24 cellular contexts compared by ENCODE assay signal in genomic region chr2:112321375-112322320, GRCh38. TPM values are rescaled to one million over a fixed set of nuclear protein-coding genes. Genes with fewer than 3 reads are reported as not detected.
DNase-seq lines count a peak whose midpoint lies in the region; ATAC-seq lines count a peak whose summit lies in the region.
"Had no signal": no experiment of that assay in that cellular context is flagged by ENCODE, and none has a peak within 500 bp of the region (broad histone marks: within the 10 kb centered on the region; RNA-seq: fewer than 3 reads in every experiment).

No MANE protein-coding gene starts in this region.

- peak overlapping the region; percentile 47 for H3K4me2 ChIP-seq in skeletal muscle satellite cell (ENCODE audit: low read length)

- DNase-seq in NCI-H226 (peak; percentile 8), brain pericyte (ENCODE audit: low read depth, low spot score) (peak; percentile 2), iris pigment epithelial cell (ENCODE audit: low read depth) (peak; percentile 31), NCI-H2171 (lab: John Stamatoyannopoulos, UW) (no peak), AML-193 (lab: John Stamatoyannopoulos, UW) (no peak)
- no peak for DNase-seq in T-helper 2 cell treated with Interferon-gamma antibody and Interleukin-4, amounts not matched to agents 5 μg/mL and 100 μg/mL, for 36 hours (ENCODE audit: low spot score)
- DNase-seq: activated CD4-positive, alpha-beta T cell treated with anti-CD3 and anti-CD28 coated beads, Interleukin-2, amount 10 ng/mL, durations not matched to agents 24 days and 14 days; activated naive CD4-positive, alpha-beta T cell treated with Interleukin-2 at 50 U/mL for 16 hours; activated T-cell treated with anti-CD3 and anti-CD28 coated beads, Interleukin-2, amount 50 U/mL, for 72 hours; amniotic stem cell; CD8-positive, alpha-beta memory T cell; foreskin melanocyte; GDM1; mucosa of descending colon; MV-4-11; NCI-H1694; NCI-H526 treated with DMSO at 0.1 percent for 48 hours; Peyer's patch; T-helper 2 cell had no signal

- H3K27me3 ChIP-seq in skeletal muscle satellite cell (ENCODE audit: control insufficient read depth, insufficient read depth, low read length) = no peaks in the 10 kb centered on the region
- H3K27me3 ChIP-seq: Peyer's patch had no signal

- no peak overlapping the region for H3K4me3 Mint-ChIP-seq in T-helper 2 cell treated with Interferon-gamma antibody and Interleukin-4, amounts not matched to agents 5 μg/mL and 100 μg/mL, for 36 hours
- H3K4me3 Mint-ChIP-seq: activated CD4-positive, alpha-beta T cell treated with anti-CD3 and anti-CD28 coated beads, Interleukin-2, amount 10 ng/mL, durations not matched to agents 24 days and 14 days; activated T-cell treated with anti-CD3 and anti-CD28 coated beads, Interleukin-2, amount 50 U/mL, for 72 hours; CD8-positive, alpha-beta memory T cell; central memory CD8-positive, alpha-beta T cell; nephron; type B pancreatic cell had no signal

- H3K36me3 ChIP-seq in skeletal muscle satellite cell (ENCODE audit: insufficient read depth, low read length) = no peaks in the 10 kb centered on the region

- H3K9me3 Mint-ChIP-seq in T-helper 2 cell treated with Interferon-gamma antibody and Interleukin-4, amounts not matched to agents 5 μg/mL and 100 μg/mL, for 36 hours = no peaks in the 10 kb centered on the region
- H3K9me3 Mint-ChIP-seq: activated CD4-positive, alpha-beta T cell treated with anti-CD3 and anti-CD28 coated beads, Interleukin-2, amount 10 ng/mL, durations not matched to agents 24 days and 14 days; activated T-cell treated with anti-CD3 and anti-CD28 coated beads, Interleukin-2, amount 50 U/mL, for 72 hours; CD8-positive, alpha-beta memory T cell; central memory CD8-positive, alpha-beta T cell; nephron; type B pancreatic cell had no signal

- H3K9ac ChIP-seq in skeletal muscle satellite cell (ENCODE audit: low read depth, low read length) = peak overlapping the region; percentile 34

- H3K9me3 ChIP-seq in skeletal muscle satellite cell (replicated peaks; ENCODE audit: low read length) = no peaks in the 10 kb centered on the region
- H3K9me3 ChIP-seq: mucosa of descending colon, Peyer's patch had no signal

- ATAC-seq in HG03521 (IDR thresholded peaks at IDR 0.05; ENCODE audit: unreplicated experiment) = no peak
- ATAC-seq: activated T-cell treated with anti-CD3 and anti-CD28 coated beads, Interleukin-2, amount 50 U/mL, for 72 hours; mucosa of descending colon had no signal

- H3K36me3 Mint-ChIP-seq in T-helper 2 cell treated with Interferon-gamma antibody and Interleukin-4, amounts not matched to agents 5 μg/mL and 100 μg/mL, for 36 hours (ENCODE audit: low read depth) = peaks cover 8% of the 10 kb centered on the region

- no peak overlapping the region for H3K27ac Mint-ChIP-seq in T-helper 2 cell treated with Interferon-gamma antibody and Interleukin-4, amounts not matched to agents 5 μg/mL and 100 μg/mL, for 36 hours
- H3K27ac Mint-ChIP-seq: activated CD4-positive, alpha-beta T cell treated with anti-CD3 and anti-CD28 coated beads, Interleukin-2, amount 10 ng/mL, durations not matched to agents 24 days and 14 days; activated T-cell treated with anti-CD3 and anti-CD28 coated beads, Interleukin-2, amount 50 U/mL, for 72 hours; nephron; type B pancreatic cell had no signal

- no peaks in the 10 kb centered on the region for H3K4me1 Mint-ChIP-seq in T-helper 2 cell treated with Interferon-gamma antibody and Interleukin-4, amounts not matched to agents 5 μg/mL and 100 μg/mL, for 36 hours (ENCODE audit: low read depth)
- H3K4me1 Mint-ChIP-seq: activated CD4-positive, alpha-beta T cell treated with anti-CD3 and anti-CD28 coated beads, Interleukin-2, amount 10 ng/mL, durations not matched to agents 24 days and 14 days; CD8-positive, alpha-beta memory T cell; central memory CD8-positive, alpha-beta T cell had no signal

- H3K4me3 ChIP-seq in skeletal muscle satellite cell (ENCODE audit: low read length) = no peak overlapping the region
- H3K4me3 ChIP-seq: mucosa of descending colon, Peyer's patch had no signal

- no peaks in the 10 kb centered on the region for H3K27me3 Mint-ChIP-seq in T-helper 2 cell treated with Interferon-gamma antibody and Interleukin-4, amounts not matched to agents 5 μg/mL and 100 μg/mL, for 36 hours (ENCODE audit: low read depth)
- H3K27me3 Mint-ChIP-seq: activated CD4-positive, alpha-beta T cell treated with anti-CD3 and anti-CD28 coated beads, Interleukin-2, amount 10 ng/mL, durations not matched to agents 24 days and 14 days; CD8-positive, alpha-beta memory T cell; central memory CD8-positive, alpha-beta T cell; type B pancreatic cell had no signal

- H3K4me1 ChIP-seq in skeletal muscle satellite cell (ENCODE audit: control insufficient read depth, insufficient read depth, low read length) = peaks cover 21% of the 10 kb centered on the region
- H3K4me1 ChIP-seq: Peyer's patch had no signal

RNA-seq across cellular contexts. Expression of gene ZC3H6, which starts 46.3 kb away (rescaled TPM):
- total RNA-seq in skeletal muscle satellite cell (2012; rRNA removed) = 2.0 and 2.8 TPM in 2 replicates

Comparison
In these comparisons a context has a peak if more than half of its experiments do, and no peak if none do; other contexts are left out.
1. DNase-seq: peak in NCI-H226 (single experiment), brain pericyte (single experiment) and iris pigment epithelial cell (single experiment); none in T-helper 2 cell treated with Interferon-gamma antibody and Interleukin-4, amounts not matched to agents 5 μg/mL and 100 μg/mL, for 36 hours (single experiment), NCI-H2171 (single experiment) and AML-193 (0 of 2).